Comparison of ENCODE assay signal across 17 cellular contexts in the genomic region with DNA sequence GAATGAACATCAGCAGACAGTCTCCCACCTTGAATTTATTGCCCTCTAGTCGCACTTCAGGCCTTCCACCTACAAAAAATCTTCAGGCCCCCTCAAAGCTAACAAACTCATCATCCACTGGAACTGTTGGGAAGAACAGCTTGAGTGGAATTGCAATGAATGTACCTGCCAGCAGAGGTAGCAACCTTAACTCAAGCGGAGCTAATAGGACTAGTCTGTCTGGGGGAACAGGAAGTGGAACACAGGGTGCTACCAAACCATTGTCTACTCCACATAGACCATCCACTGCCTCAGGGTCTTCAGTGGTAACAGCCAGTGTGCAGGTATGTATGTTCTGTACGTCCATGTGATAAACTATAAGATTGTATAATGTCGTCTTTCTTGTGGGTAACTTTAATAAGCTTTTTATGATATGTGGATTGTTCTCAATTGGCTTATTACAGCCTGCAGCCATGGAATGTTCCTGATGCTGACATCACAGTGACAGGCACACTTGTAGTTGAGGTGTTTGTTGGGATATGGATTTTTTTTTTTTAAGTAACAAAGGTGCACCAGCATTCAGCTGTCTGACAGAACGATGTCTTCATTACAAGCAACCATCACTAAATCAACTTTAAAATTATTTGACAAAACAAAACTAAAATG.
"Had no signal": no experiment of that assay in that cellular context is flagged by ENCODE, and none has a peak within 500 bp of the region (broad histone marks: within the 10 kb centered on the region; RNA-seq: fewer than 3 reads in every experiment).

No MANE protein-coding gene starts in this region.

- ATAC-seq: activated CD4-positive, CD25-positive, alpha-beta regulatory T cell treated with anti-CD3 and anti-CD28 coated beads, Interleukin-2, amount 50 U/mL, for 24 hours; effector memory CD8-positive, alpha-beta T cell; gastroesophageal sphincter; left lobe of liver; naive thymus-derived CD4-positive, alpha-beta T cell; stimulated activated effector memory CD8-positive, alpha-beta T cell treated with anti-CD3 and anti-CD28 coated beads, Interleukin-12 subunit alpha, Interleukin-12 subunit beta, amount 100 ng/mL, for 72 hours had no signal

- H3K4me3 ChIP-seq: gastroesophageal sphincter had no signal

- H3K4me1 ChIP-seq: gastroesophageal sphincter, parathyroid adenoma had no signal

- DNase-seq: activated naive CD4-positive, alpha-beta T cell; activated naive CD8-positive, alpha-beta T cell treated with anti-CD3 and anti-CD28 coated beads, Interleukin-2, amount 10 ng/mL, durations not matched to agents 7 days and 5 days; activated T-cell treated with anti-CD3 and anti-CD28 coated beads for 4 hours; cerebellar nuclear complex; effector memory CD8-positive, alpha-beta T cell; islet precursor cell; mammary epithelial cell; naive thymus-derived CD4-positive, alpha-beta T cell had no signal

- H3K9me3 Mint-ChIP-seq: activated naive CD8-positive, alpha-beta T cell treated with anti-CD3 and anti-CD28 coated beads, Interleukin-2, amount 10 ng/mL, durations not matched to agents 7 days and 5 days; brain; dendritic cell treated with granulocyte-macrophage colony-stimulating factor and Interleukin-4, amounts not matched to agents 40 ng/mL and 50 ng/mL, for 4 days; effector memory CD8-positive, alpha-beta T cell; naive thymus-derived CD4-positive, alpha-beta T cell; stimulated activated effector memory CD8-positive, alpha-beta T cell treated with anti-CD3 and anti-CD28 coated beads, Interleukin-12 subunit alpha, Interleukin-12 subunit beta, amount 100 ng/mL, for 72 hours had no signal

- H3K27ac Mint-ChIP-seq: activated naive CD8-positive, alpha-beta T cell treated with anti-CD3 and anti-CD28 coated beads, Interleukin-2, amount 10 ng/mL, durations not matched to agents 7 days and 5 days; brain; dendritic cell treated with granulocyte-macrophage colony-stimulating factor and Interleukin-4, amounts not matched to agents 40 ng/mL and 50 ng/mL, for 4 days; effector memory CD8-positive, alpha-beta T cell; naive thymus-derived CD4-positive, alpha-beta T cell; stimulated activated effector memory CD8-positive, alpha-beta T cell treated with anti-CD3 and anti-CD28 coated beads, Interleukin-12 subunit alpha, Interleukin-12 subunit beta, amount 100 ng/mL, for 72 hours had no signal

- H3K9me3 ChIP-seq: gastroesophageal sphincter, neutrophil had no signal

- H2AFZ ChIP-seq: parathyroid adenoma had no signal

- H3K27ac ChIP-seq: gastroesophageal sphincter, neutrophil, parathyroid adenoma had no signal

- FAIRE-seq: urothelium cell line had no signal

- H3K27me3 ChIP-seq: gastroesophageal sphincter, neutrophil had no signal

- H3K9ac ChIP-seq: parathyroid adenoma had no signal

- H3K4me3 Mint-ChIP-seq: activated naive CD8-positive, alpha-beta T cell treated with anti-CD3 and anti-CD28 coated beads, Interleukin-2, amount 10 ng/mL, durations not matched to agents 7 days and 5 days; brain; dendritic cell treated with granulocyte-macrophage colony-stimulating factor and Interleukin-4, amounts not matched to agents 40 ng/mL and 50 ng/mL, for 4 days; effector memory CD8-positive, alpha-beta T cell; naive thymus-derived CD4-positive, alpha-beta T cell; stimulated activated effector memory CD8-positive, alpha-beta T cell treated with anti-CD3 and anti-CD28 coated beads, Interleukin-12 subunit alpha, Interleukin-12 subunit beta, amount 100 ng/mL, for 72 hours had no signal

- H3K27me3 Mint-ChIP-seq: activated naive CD8-positive, alpha-beta T cell treated with anti-CD3 and anti-CD28 coated beads, Interleukin-2, amount 10 ng/mL, durations not matched to agents 7 days and 5 days; brain; dendritic cell treated with granulocyte-macrophage colony-stimulating factor and Interleukin-4, amounts not matched to agents 40 ng/mL and 50 ng/mL, for 4 days; effector memory CD8-positive, alpha-beta T cell; naive thymus-derived CD4-positive, alpha-beta T cell had no signal

- H3K4me1 Mint-ChIP-seq: activated naive CD8-positive, alpha-beta T cell treated with anti-CD3 and anti-CD28 coated beads, Interleukin-2, amount 10 ng/mL, durations not matched to agents 7 days and 5 days; brain; stimulated activated effector memory CD8-positive, alpha-beta T cell treated with anti-CD3 and anti-CD28 coated beads, Interleukin-12 subunit alpha, Interleukin-12 subunit beta, amount 100 ng/mL, for 72 hours had no signal
